ENCODE assay signal across 9 cellular contexts in the genomic region with DNA sequence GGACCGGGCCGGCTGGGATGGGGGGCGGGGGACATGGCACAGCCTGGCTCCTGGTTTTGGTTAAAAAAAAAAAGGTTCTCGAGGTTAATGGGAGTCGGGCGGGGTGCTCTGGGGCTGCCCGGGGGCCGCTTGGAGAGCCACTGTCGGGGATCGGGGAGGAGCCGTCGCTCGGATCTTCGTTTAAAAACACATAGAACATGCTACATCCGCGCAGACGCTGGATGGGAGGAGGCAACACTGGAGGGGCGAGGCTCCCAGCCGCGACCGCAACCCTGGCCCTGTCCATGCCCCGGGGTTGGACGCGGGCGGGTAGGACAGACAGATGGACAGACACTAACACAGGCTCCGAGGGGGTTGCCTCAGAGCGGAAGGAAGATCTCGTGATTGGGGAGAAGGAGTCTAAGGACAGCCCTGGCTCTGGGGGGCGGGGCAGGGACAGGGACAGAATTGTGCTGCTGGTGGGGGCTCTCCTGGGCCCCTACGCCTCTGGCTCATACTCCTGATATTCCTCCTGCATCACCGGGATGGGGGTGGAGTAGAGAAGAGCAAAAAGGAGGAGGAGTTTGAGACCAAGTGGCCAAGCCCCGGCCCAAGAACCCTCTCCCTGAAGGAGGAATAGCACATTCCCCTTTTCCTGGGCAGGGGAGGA. TPM values are rescaled to one million over a fixed set of nuclear protein-coding genes. Genes with fewer than 3 reads are reported as not detected.
DNase-seq lines count a peak whose midpoint lies in the region; ATAC-seq and TF ChIP-seq lines count a peak whose summit lies in the region.
"Had no signal": no experiment of that assay in that cellular context is flagged by ENCODE, and none has a peak within 500 bp of the region (broad histone marks: within the 10 kb centered on the region; RNA-seq: fewer than 3 reads in every experiment).

No MANE protein-coding gene starts in this region.

- POLR2A ChIA-PET in CD4-positive, alpha-beta T cell (lab: Charles Lee), result no interaction called here
- POLR2A ChIA-PET in naive thymus-derived CD4-positive, alpha-beta T cell (lab: Charles Lee), result interaction anchor here (0.7 kb wide), 1 partner anchor 26 kb away, joined by 3 read pairs; the partner anchor contains the start of gene TSPAN17

- no peaks in the 10 kb centered on the region for H3K9me3 ChIP-seq in CD4-positive, alpha-beta T cell (ENCODE audit: control insufficient read depth, low read length)
- H3K9me3 ChIP-seq in HUES48 (ENCODE audit: control insufficient read depth, insufficient read depth, low read length), result no peaks in the 10 kb centered on the region
- H3K9me3 ChIP-seq in naive thymus-derived CD4-positive, alpha-beta T cell (ENCODE audit: control insufficient read depth in 2 of 3, low read length in 3 of 3), result no peaks in the 10 kb centered on the region

- intact Hi-C loops in CD4-positive, alpha-beta T cell (cut with DNase I, micrococcal nuclease), result no loop called here
- intact Hi-C loops in naive thymus-derived CD4-positive, alpha-beta T cell (cut with micrococcal nuclease), result no loop called here

- no peaks in the 10 kb centered on the region for H3K36me3 Mint-ChIP-seq in CD4-positive, alpha-beta T cell (ENCODE audit: low read depth)
- peaks cover 0 to 10% (median 4%) of the 10 kb centered on the region in 5 donors for H3K36me3 Mint-ChIP-seq in naive thymus-derived CD4-positive, alpha-beta T cell

- peak overlapping the region; percentile 46; the same call in 1 of the 2 replicates for H3K4me3 ChIP-seq in HUES48 (ENCODE audit: low read depth, low read length)
- peak overlapping the region in 1 of 2 donors; percentile 5 for H3K4me3 ChIP-seq in cardiac fibroblast (replicated peaks in 1 of 2; ENCODE audit: low read depth in 2 of 2, low read length in 2 of 2)
- H3K4me3 ChIP-seq in naive thymus-derived CD4-positive, alpha-beta T cell (ENCODE audit: low read length), result no peak overlapping the region

- no peaks in the 10 kb centered on the region for H3K9me3 Mint-ChIP-seq in CD4-positive, alpha-beta T cell
- peaks cover 0 to 2% (median 0%) of the 10 kb centered on the region in 11 donors for H3K9me3 Mint-ChIP-seq in naive thymus-derived CD4-positive, alpha-beta T cell

- peaks cover 21% of the 10 kb centered on the region for H3K4me1 Mint-ChIP-seq in CD4-positive, alpha-beta T cell (ENCODE audit: low read depth)
- peaks cover 8 to 23% (median 14%) of the 10 kb centered on the region in 7 donors for H3K4me1 Mint-ChIP-seq in naive thymus-derived CD4-positive, alpha-beta T cell

- no peak for ATAC-seq in CD4-positive, alpha-beta T cell (ENCODE audit: poor library complexity)
- ATAC-seq in naive thymus-derived CD4-positive, alpha-beta T cell, result peak; percentile 13
- ATAC-seq in GM21723 (IDR thresholded peaks at IDR 0.05; ENCODE audit: unreplicated experiment), result no peak
- ATAC-seq in GM18517 (IDR thresholded peaks at IDR 0.05; ENCODE audit: unreplicated experiment), result no peak

- no peak for TF ChIP-seq CTCF in CD4-positive, alpha-beta T cell (IDR thresholded peaks at IDR 0.05)
- TF ChIP-seq CTCF in cardiac fibroblast (IDR thresholded peaks at IDR 0.05; ENCODE audit: low read depth, low read length) (no peak), GM13977 (IDR thresholded peaks at IDR 0.05; ENCODE audit: extremely low read depth, insufficient read depth, missing control alignments) (no peak)

- no peak overlapping the region for H3K9ac ChIP-seq in HUES48 (ENCODE audit: low read depth, low read length)

- no peak overlapping the region for H3K27ac ChIP-seq in CD4-positive, alpha-beta T cell (ENCODE audit: low read depth, low read length)
- H3K27ac ChIP-seq in HUES48 (ENCODE audit: low read depth, low read length), result no peak overlapping the region
- no peak overlapping the region for H3K27ac ChIP-seq in naive thymus-derived CD4-positive, alpha-beta T cell (ENCODE audit: low read depth, low read length)

- H3K4me1 ChIP-seq in HUES48 (ENCODE audit: control insufficient read depth, insufficient read depth, low read length), result peaks cover 3% of the 10 kb centered on the region
- peaks cover 0 to 14% of the 10 kb centered on the region in 2 donors for H3K4me1 ChIP-seq in naive thymus-derived CD4-positive, alpha-beta T cell (ENCODE audit: control insufficient read depth in 2 of 2, insufficient read depth in 2 of 2, low read length in 2 of 2)

- H3K27ac Mint-ChIP-seq in CD4-positive, alpha-beta T cell, result no peak overlapping the region
- H3K27ac Mint-ChIP-seq in naive thymus-derived CD4-positive, alpha-beta T cell, result peak overlapping the region in 1 of 9 donors; percentile 15

- DNase-seq in CD4-positive, alpha-beta T cell, result no peak
- DNase-seq in cardiac fibroblast (ENCODE audit: low read depth in 2 of 2) (peak; percentile 21 to 30), AG08395 (ENCODE audit: low spot score) (no peak), GM13977 (ENCODE audit: low spot score) (no peak)
- no peak for DNase-seq in naive thymus-derived CD4-positive, alpha-beta T cell
- DNase-seq: activated CD8-positive, alpha-beta memory T cell treated with anti-CD3 and anti-CD28 coated beads, Interleukin-2, amount 50 U/mL, for 4 hours had no signal

- peaks cover 81% of the 10 kb centered on the region for H3K27me3 Mint-ChIP-seq in CD4-positive, alpha-beta T cell
- peaks cover 42 to 84% (median 47%) of the 10 kb centered on the region in 5 donors for H3K27me3 Mint-ChIP-seq in naive thymus-derived CD4-positive, alpha-beta T cell

- peak overlapping the region; percentile 64 for H3K4me3 Mint-ChIP-seq in CD4-positive, alpha-beta T cell
- peak overlapping the region; percentile 70 to 85 (median 80) for H3K4me3 Mint-ChIP-seq in naive thymus-derived CD4-positive, alpha-beta T cell

- CTCF ChIA-PET in CD4-positive, alpha-beta T cell (lab: Charles Lee), result interaction anchor here (1.5 kb wide), 1 partner anchor 23 kb away, joined by 3 read pairs; no protein-coding TSS in a partner anchor
- CTCF ChIA-PET in naive thymus-derived CD4-positive, alpha-beta T cell (lab: Charles Lee), result interaction anchor here (1.4 kb wide), 1 partner anchor 40 kb away, joined by 5 read pairs; no protein-coding TSS in a partner anchor

- peaks cover 58% of the 10 kb centered on the region for H3K27me3 ChIP-seq in CD4-positive, alpha-beta T cell (ENCODE audit: control insufficient read depth, insufficient read depth, low read length)
- H3K27me3 ChIP-seq in HUES48 (ENCODE audit: control insufficient read depth, insufficient read depth, low read length), result peaks cover 42% of the 10 kb centered on the region
- H3K27me3 ChIP-seq in naive thymus-derived CD4-positive, alpha-beta T cell (ENCODE audit: control insufficient read depth in 2 of 2, insufficient read depth in 2 of 2, low read length in 2 of 2), result peaks cover 4 to 8% of the 10 kb centered on the region in 2 donors

- no peaks in the 10 kb centered on the region for H3K36me3 ChIP-seq in HUES48 (ENCODE audit: control insufficient read depth, insufficient read depth, low read length)
- no peaks in the 10 kb centered on the region for H3K36me3 ChIP-seq in naive thymus-derived CD4-positive, alpha-beta T cell (ENCODE audit: control insufficient read depth in 2 of 3, insufficient read depth in 3 of 3, low read length in 3 of 3)

- in situ Hi-C loops in GM13977 (cut with MboI; ENCODE audit: low pct_unique_long_range_greater_than_20kb, low sequenced_read_pairs, unreplicated experiment), result no loop called here

RNA-seq across cellular contexts. Expression of gene SNCB, which starts 9.9 kb away (rescaled TPM):
- not detected for total RNA-seq in CD4-positive, alpha-beta T cell
- not detected for total RNA-seq in naive thymus-derived CD4-positive, alpha-beta T cell
- not detected for polyA plus RNA-seq in naive thymus-derived CD4-positive, alpha-beta T cell

RNA-seq across cellular contexts. Expression of gene EIF4E1B, which starts 10.0 kb away (rescaled TPM):
- total RNA-seq in CD4-positive, alpha-beta T cell, result not detected
- not detected for total RNA-seq in naive thymus-derived CD4-positive, alpha-beta T cell
- polyA plus RNA-seq in naive thymus-derived CD4-positive, alpha-beta T cell, result not detected

RNA-seq across cellular contexts. Expression of gene GPRIN1, which starts 10.5 kb away (rescaled TPM):
- total RNA-seq in CD4-positive, alpha-beta T cell, result under 1 TPM; 0.22 to 0.36 TPM
- total RNA-seq in naive thymus-derived CD4-positive, alpha-beta T cell, result 1 to 10 TPM in 1 of 5 experiments, under 1 TPM in 3, not detected in 1; 0.08 to 2.3 (median 0.32) TPM
- not detected for polyA plus RNA-seq in naive thymus-derived CD4-positive, alpha-beta T cell

RNA-seq across cellular contexts. Expression of gene TSPAN17, which starts 26.8 kb away (rescaled TPM):
- total RNA-seq in CD4-positive, alpha-beta T cell, result 1 to 10 TPM; 7.8 to 7.9 TPM
- 10 to 100 TPM; 16.6 to 47.6 (median 21.1) TPM for total RNA-seq in naive thymus-derived CD4-positive, alpha-beta T cell
- polyA plus RNA-seq in naive thymus-derived CD4-positive, alpha-beta T cell, result 10 to 100 TPM; 16.5 to 19.3 TPM

Comparison
In these comparisons a context has a peak if more than half of its experiments do, and no peak if none do; other contexts are left out.
1. DNase-seq: peak in cardiac fibroblast (2 of 2); none in CD4-positive, alpha-beta T cell (0 of 10), naive thymus-derived CD4-positive, alpha-beta T cell (0 of 9), AG08395 (single experiment) and GM13977 (single experiment).